22 cellular contexts compared by ENCODE assay signal in genomic region chr11:77761481-77761880, GRCh38. TPM values are rescaled to one million over a fixed set of nuclear protein-coding genes. Genes with fewer than 3 reads are reported as not detected.
DNase-seq lines count a peak whose midpoint lies in the region; ATAC-seq and TF ChIP-seq lines count a peak whose summit lies in the region.
"Had no signal": no experiment of that assay in that cellular context is flagged by ENCODE, and none has a peak within 500 bp of the region (broad histone marks: within the 10 kb centered on the region; RNA-seq: fewer than 3 reads in every experiment).

No MANE protein-coding gene starts in this region.

- in situ Hi-C loops in Caki2 (cut with HindIII; ENCODE audit: low pct_unique_long_range_greater_than_20kb, low sequenced_read_pairs), result no loop called here

- no peak overlapping the region for H3K4me3 ChIP-seq in foreskin fibroblast (ENCODE audit: low read depth in 1 of 2, low read length in 2 of 2)
- H3K4me3 ChIP-seq: A549; BLaER1 treated with 17β-estradiol and CSF1 and Interleukin-3, amounts not matched to agents 10 nM and 100 nM; GM23338 had no signal

- peaks cover 16% of the 10 kb centered on the region for H3K4me1 Mint-ChIP-seq in WTC11
- H3K4me1 Mint-ChIP-seq: CD14-positive monocyte had no signal

- TF ChIP-seq CTCF in WTC11 (IDR thresholded peaks at IDR 0.05), result no peak
- no peak for TF ChIP-seq CTCF in foreskin fibroblast (IDR thresholded peaks at IDR 0.05; ENCODE audit: low read depth, low read length)

- peaks cover 21% of the 10 kb centered on the region for H3K36me3 Mint-ChIP-seq in WTC11

- POLR2A ChIA-PET in WTC11 (lab: Charles Lee), result no interaction called here

- CTCF ChIA-PET in WTC11 (lab: Charles Lee), result no interaction called here

- H3K27me3 Mint-ChIP-seq in WTC11 (ENCODE audit: low read depth), result no peaks in the 10 kb centered on the region
- H3K27me3 Mint-ChIP-seq: CD4-positive, alpha-beta T cell; CD8-positive, alpha-beta memory T cell had no signal

- H3K27ac Mint-ChIP-seq in WTC11, result peak overlapping the region; percentile 71; the same call in 1 of the 2 replicates
- H3K27ac Mint-ChIP-seq: CD4-positive, alpha-beta T cell had no signal

- no peak overlapping the region for H3K4me3 Mint-ChIP-seq in WTC11
- H3K4me3 Mint-ChIP-seq: CD14-positive monocyte; CD4-positive, alpha-beta T cell; CD8-positive, alpha-beta memory T cell; GM23338; H9 had no signal

- ATAC-seq in WTC11, result no peak
- no peak for ATAC-seq in HG03342 (IDR thresholded peaks at IDR 0.05; ENCODE audit: unreplicated experiment)
- ATAC-seq: A549, GM23338, HCT116 had no signal

- no peaks in the 10 kb centered on the region for H3K9me3 Mint-ChIP-seq in WTC11
- H3K9me3 Mint-ChIP-seq: CD4-positive, alpha-beta T cell; CD8-positive, alpha-beta memory T cell; GM23338; H9 had no signal

- DNase-seq in Caki2 (ENCODE audit: low read depth) (peak; percentile 18), WTC11 (ENCODE audit: low spot score) (no peak), kidney tubule cell (ENCODE audit: low spot score) (peak; percentile 72), foreskin fibroblast (no peak)
- no peak for DNase-seq in central memory CD4-positive, alpha-beta T cell
- DNase-seq: 8988T; ACHN; AML-193; BE2C; Calu3; CD4-positive, alpha-beta T cell; CD8-positive, alpha-beta memory T cell; DMS53; DMS79 treated with DMSO at 0.1 percent for 48 hours; GF-D8; H9 had no signal

TF ChIP-seq in WTC11, 78 proteins besides CTCF, POLR2A, EP300 and RAD21:
- TF ChIP-seq ATF3 (CRISPR knock-in tag; conservative IDR thresholded peaks at IDR 0.05), result no peak
- TF ChIP-seq IRF1 (CRISPR knock-in tag; IDR thresholded peaks at IDR 0.05), result no peak
- no peak for TF ChIP-seq ZNF425 (CRISPR knock-in tag; conservative IDR thresholded peaks at IDR 0.05)
- TF ChIP-seq RORB (CRISPR knock-in tag; IDR thresholded peaks at IDR 0.05), result no peak
- TF ChIP-seq GTF2I (CRISPR knock-in tag; conservative IDR thresholded peaks at IDR 0.05), result no peak
- no peak for TF ChIP-seq NR1H2 (CRISPR knock-in tag; IDR thresholded peaks at IDR 0.05)
- no peak for TF ChIP-seq MAX (CRISPR knock-in tag; IDR thresholded peaks at IDR 0.05)
- no peak for TF ChIP-seq STAT6 (CRISPR knock-in tag; conservative IDR thresholded peaks at IDR 0.05; ENCODE audit: low read depth)
- no peak for TF ChIP-seq GABPB1 (CRISPR knock-in tag; IDR thresholded peaks at IDR 0.05)
- no peak for TF ChIP-seq CBFB (CRISPR knock-in tag; IDR thresholded peaks at IDR 0.05; ENCODE audit: low read depth)
- TF ChIP-seq MXD4 (CRISPR knock-in tag; IDR thresholded peaks at IDR 0.05; ENCODE audit: borderline replicate concordance), result no peak
- no peak for TF ChIP-seq JAZF1 (CRISPR knock-in tag; IDR thresholded peaks at IDR 0.05)
- no peak for TF ChIP-seq CREM (CRISPR knock-in tag; IDR thresholded peaks at IDR 0.05)
- no peak for TF ChIP-seq NFYB (CRISPR knock-in tag; conservative IDR thresholded peaks at IDR 0.05; ENCODE audit: low read depth)
- no peak for TF ChIP-seq NR3C1 (CRISPR knock-in tag; conservative IDR thresholded peaks at IDR 0.05; ENCODE audit: low read depth)
TF ChIP-seq in WTC11: peak in this region for 0.

RNA-seq across cellular contexts. Expression of gene RSF1, which starts 59.0 kb away (rescaled TPM):
- 4.9 and 16.9 TPM in 2 replicates for total RNA-seq in Caki2 (2014; rRNA removed; shearing (Covaris generic); ENCODE audit: low replicate concordance)
- total RNA-seq in WTC11 (2021), result 71.3 to 79.8 TPM (median 72.8 TPM) in 3 replicates

RNA-seq across cellular contexts. Expression of gene AAMDC, which starts 59.5 kb away (rescaled TPM):
- total RNA-seq in Caki2 (2014; rRNA removed; shearing (Covaris generic); ENCODE audit: low replicate concordance), result 6.8 and 21.1 TPM in 2 replicates
- total RNA-seq in WTC11 (2021), result 22.8 to 29.9 TPM (median 28.2 TPM) in 3 replicates

Comparison
In these comparisons a context has a peak if more than half of its experiments do, and no peak if none do; other contexts are left out.
1. DNase-seq: peak in Caki2 (single experiment) and kidney tubule cell (single experiment); none in WTC11 (single experiment), foreskin fibroblast (0 of 2) and central memory CD4-positive, alpha-beta T cell (single experiment).